ENCODE assay signal across 15 cellular contexts in genomic region chr13:80011448-80012212, GRCh38.
DNase-seq lines count a peak whose midpoint lies in the region; ATAC-seq and TF ChIP-seq lines count a peak whose summit lies in the region.
"Had no signal": no experiment of that assay in that cellular context is flagged by ENCODE, and none has a peak within 500 bp of the region (broad histone marks: within the 10 kb centered on the region; RNA-seq: fewer than 3 reads in every experiment).

No MANE protein-coding gene starts in this region.

- H3K4me1 ChIP-seq in HCT116 (ENCODE audit: control insufficient read depth in 1 of 2, insufficient read depth in 2 of 2, low read length in 2 of 2) (peaks cover 0 to 5% of the 10 kb centered on the region in 2 experiments; a peak in 2 of 4 replicates), prostate gland (replicated peaks) (no peaks in the 10 kb centered on the region)

- H3K9ac ChIP-seq in HCT116 (ENCODE audit: low read length), result no peak overlapping the region

- H3K4me2 ChIP-seq in HCT116 (ENCODE audit: low read length), result peak overlapping the region; percentile 22; the same call in 1 of the 2 replicates

- intact Hi-C loops in HCT116 (cut with micrococcal nuclease), result no loop called here
- intact Hi-C loops in prostate gland (cut with DNase I), result no loop called here

- H3K79me2 ChIP-seq in HCT116 (ENCODE audit: insufficient read depth, low read length), result no peaks in the 10 kb centered on the region

- no peaks in the 10 kb centered on the region for H4K20me1 ChIP-seq in HCT116 (ENCODE audit: insufficient read depth)

- TF ChIP-seq POLR2A in HCT116 (IDR thresholded peaks at IDR 0.05; ENCODE audit: borderline replicate concordance, extremely low read depth, insufficient read depth, insufficient read length) (no peak), prostate gland (IDR thresholded peaks at IDR 0.05) (no peak)

- 33% methylated on average over 5 of the region's 5 CpGs for WGBS in prostate gland

- ATAC-seq in HCT116 (no peak), GM21723 (IDR thresholded peaks at IDR 0.05; ENCODE audit: unreplicated experiment) (no peak)

- RAD21 ChIA-PET in HCT116 (lab: Charles Lee; ENCODE audit: low non-redundant PET in 1 of 2, low total read pairs in 2 of 2, uncharacterized antibody in 2 of 2, unreplicated experiment in 2 of 2), result no interaction called here

- no peak overlapping the region for H3K27ac ChIP-seq in HCT116 (ENCODE audit: low read depth, low read length)
- H3K27ac ChIP-seq in prostate gland, result no peak overlapping the region
- no peak overlapping the region for H3K27ac ChIP-seq in coronary artery
- H3K27ac ChIP-seq: C4-2B had no signal

- BruUV-seq in HCT116 (replicated peaks; lab: Mats Ljungman, UMichigan), result no TSS peak

- no peaks in the 10 kb centered on the region for H3K36me3 ChIP-seq in HCT116 (ENCODE audit: control insufficient read depth in 1 of 2, insufficient read depth in 2 of 2, low read length in 2 of 2)
- H3K36me3 ChIP-seq in prostate gland, result no peaks in the 10 kb centered on the region

- no peaks in the 10 kb centered on the region for H3K9me2 ChIP-seq in HCT116 (ENCODE audit: insufficient read depth)

- DNase-seq in HCT116 (ENCODE audit: low read depth, low spot score) (no peak), cerebellar cortex (ENCODE audit: low spot score) (peak; percentile 89), iris pigment epithelial cell (ENCODE audit: low read depth) (peak; percentile 16), putamen (ENCODE audit: low spot score) (peak; percentile 62), NCI-H526 treated with DMSO at 0.1 percent for 48 hours (lab: John Stamatoyannopoulos, UW) (no peak), prostate gland (ENCODE audit: low spot score) (no peak), coronary artery (ENCODE audit: low spot score) (no peak)
- DNase-seq: activated T-cell treated with anti-CD3 and anti-CD28 coated beads, Interleukin-2, amount 50 U/mL, for 48 hours; aorta; H7; mesendoderm; stimulated activated CD4-positive, alpha-beta T cell treated with anti-CD3 and anti-CD28 coated beads, Interleukin-4, amount 100 ng/mL, for 4 hours; stimulated activated naive CD4-positive, alpha-beta T cell treated with Interleukin-2 at 50 U/mL for 16 hours had no signal

- no peak overlapping the region for H2AFZ ChIP-seq in HCT116 (ENCODE audit: low read depth, low read length, poor library complexity, severe bottlenecking)

- no peak for TF ChIP-seq CTCF in HCT116 (IDR thresholded peaks at IDR 0.05 in 2 of 3, conservative IDR thresholded peaks at IDR 0.05 in 1 of 3; ENCODE audit: borderline replicate concordance in 1 of 3, insufficient read depth in 1 of 3, low read depth in 2 of 3, low read length in 2 of 3)
- no peak for TF ChIP-seq CTCF in prostate gland (IDR thresholded peaks at IDR 0.05)
- no peak for TF ChIP-seq CTCF in coronary artery (IDR thresholded peaks at IDR 0.05)

- no peaks in the 10 kb centered on the region for H3K27me3 ChIP-seq in HCT116 (ENCODE audit: insufficient read depth, low read length)
- H3K27me3 ChIP-seq in prostate gland (replicated peaks; ENCODE audit: insufficient read depth), result no peaks in the 10 kb centered on the region

- H3K4me3 ChIP-seq in HCT116 (replicated peaks in 1 of 2; ENCODE audit: low read depth in 1 of 2, low read length in 2 of 2) (no peak overlapping the region), prostate gland (no peak overlapping the region), coronary artery (no peak overlapping the region)

- POLR2A ChIA-PET in HCT116 (lab: Charles Lee), result no interaction called here

- CTCF ChIA-PET in HCT116 (lab: Charles Lee), result no interaction called here

- no peak for TF ChIP-seq RAD21 in HCT116 (IDR thresholded peaks at IDR 0.05; ENCODE audit: low read depth)

- H3K9me3 ChIP-seq in HCT116 (ENCODE audit: control insufficient read depth in 1 of 2, insufficient read depth in 1 of 2, low read depth in 1 of 2, low read length in 2 of 2) (no peaks in the 10 kb centered on the region; a peak in 1 of 4 replicates), prostate gland (no peaks in the 10 kb centered on the region)

TF ChIP-seq in HCT116, 20 proteins besides CTCF, POLR2A, EP300 and RAD21:
- TF ChIP-seq ZFX (IDR thresholded peaks at IDR 0.05) (no peak), SP1 (IDR thresholded peaks at IDR 0.05; ENCODE audit: low read depth) (no peak), CBX3 (IDR thresholded peaks at IDR 0.05; ENCODE audit: low read depth) (no peak), EZH2 (IDR thresholded peaks at IDR 0.05) (no peak), SRF (IDR thresholded peaks at IDR 0.05; ENCODE audit: low read depth) (no peak), MAX (IDR thresholded peaks at IDR 0.05) (no peak), POLR2AphosphoS5 (IDR thresholded peaks at IDR 0.05; ENCODE audit: low read depth, low read length) (no peak), CEBPB (IDR thresholded peaks at IDR 0.05; ENCODE audit: low read depth) (no peak), EGR1 (IDR thresholded peaks at IDR 0.05; ENCODE audit: low read depth) (no peak), FOSL1 (IDR thresholded peaks at IDR 0.05; ENCODE audit: low read depth) (no peak), ELF1 (IDR thresholded peaks at IDR 0.05; ENCODE audit: borderline replicate concordance, low read depth) (no peak), REST (IDR thresholded peaks at IDR 0.05; ENCODE audit: low read depth) (no peak), ATF3 (IDR thresholded peaks at IDR 0.05) (no peak), TCF7L2 (IDR thresholded peaks at IDR 0.05; ENCODE audit: borderline replicate concordance, extremely low read depth, insufficient read depth, insufficient read length) (no peak), YY1 (IDR thresholded peaks at IDR 0.05; ENCODE audit: extremely low read depth, insufficient replicate concordance, low read depth, low read length) (no peak), SIN3A (IDR thresholded peaks at IDR 0.05; ENCODE audit: low read depth) (no peak), JUND (IDR thresholded peaks at IDR 0.05) (no peak), EZH2phosphoT487 (IDR thresholded peaks at IDR 0.05; ENCODE audit: borderline replicate concordance) (no peak)

Comparison
In these comparisons a context has a peak if more than half of its experiments do, and no peak if none do; other contexts are left out.
1. DNase-seq: peak in cerebellar cortex (single experiment), iris pigment epithelial cell (single experiment) and putamen (single experiment); none in HCT116 (single experiment), NCI-H526 treated with DMSO at 0.1 percent for 48 hours (single experiment), prostate gland (single experiment) and coronary artery (single experiment).